ENCODE assay signal across 8 cellular contexts in the genomic region with DNA sequence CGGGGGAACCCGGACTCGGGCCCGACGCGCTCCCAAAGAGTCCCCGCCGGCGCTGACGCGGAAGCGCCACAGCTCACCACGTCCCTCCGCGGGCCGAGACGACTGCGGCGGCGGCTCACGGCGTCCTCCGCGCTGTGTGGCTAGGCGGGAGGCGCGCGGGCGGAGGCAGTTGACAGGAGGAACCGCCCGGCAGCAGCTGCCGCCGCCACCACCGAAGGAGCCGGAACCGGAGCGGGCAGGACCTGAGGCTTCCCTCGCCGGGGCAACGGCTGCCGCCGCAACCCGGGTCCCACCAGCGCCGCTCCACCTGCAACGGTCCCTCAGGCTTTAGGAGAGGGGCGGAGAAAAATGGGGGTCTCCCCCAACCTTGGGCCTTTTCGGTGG. TPM values are rescaled to one million over a fixed set of nuclear protein-coding genes. Genes with fewer than 3 reads are reported as not detected.
DNase-seq lines count a peak whose midpoint lies in the region; ATAC-seq and TF ChIP-seq lines count a peak whose summit lies in the region.

No MANE protein-coding gene starts in this region.

- H3K4me3 ChIP-seq in Jurkat, Clone E6-1 (ENCODE audit: low read length): peak overlapping the region; percentile 84
- H3K4me3 ChIP-seq in left lung: peak overlapping the region; percentile 96 to 98

- H3K36me3 ChIP-seq in left lung: peaks cover 0 to 21% of the 10 kb centered on the region in 2 donors

- H3K27ac Mint-ChIP-seq in activated B cell treated with CpG ODN at 0.5 μM for 24 hours (peak overlapping the region; percentile 98), chondrocyte (ENCODE audit: unreplicated experiment) (peak overlapping the region; percentile 95)

- POLR2A ChIA-PET in activated B cell treated with CpG ODN at 0.5 μM for 24 hours (lab: Charles Lee): interaction anchor here (0.8 to 3.0 kb wide), 23 partner anchors 9 to 952 kb away, joined by 3 to 33 read pairs (median 5); a partner anchor contains a TSS

- peak overlapping the region; percentile 92 to 99 for H3K27ac ChIP-seq in left lung

- H3K4me1 ChIP-seq in left lung: peaks cover 8 to 54% of the 10 kb centered on the region in 2 donors

- intact Hi-C loops in activated B cell treated with CpG ODN at 0.5 μM for 24 hours (cut with micrococcal nuclease): loop anchor here (1.0 to 5.0 kb wide), 6 partner anchors 22 to 951 kb away; a partner anchor contains a TSS
- intact Hi-C loops in left lung (cut with DNase I): no loop called here

- H3K9me3 Mint-ChIP-seq in activated B cell treated with CpG ODN at 0.5 μM for 24 hours (peaks cover 5% of the 10 kb centered on the region), chondrocyte (ENCODE audit: low read depth) (no peaks in the 10 kb centered on the region)

- peaks cover 62% of the 10 kb centered on the region for H3K4me1 Mint-ChIP-seq in activated B cell treated with CpG ODN at 0.5 μM for 24 hours
- H3K4me1 Mint-ChIP-seq in chondrocyte (ENCODE audit: low read depth): peaks cover 36% of the 10 kb centered on the region

- H3K36me3 Mint-ChIP-seq in activated B cell treated with CpG ODN at 0.5 μM for 24 hours (ENCODE audit: low read depth) (peaks cover 36% of the 10 kb centered on the region), chondrocyte (ENCODE audit: low read depth) (peaks cover 8% of the 10 kb centered on the region)

- no peaks in the 10 kb centered on the region for H3K27me3 ChIP-seq in left lung

- H3K9me3 ChIP-seq in left lung: no peaks in the 10 kb centered on the region

- TF ChIP-seq CTCF in activated B cell treated with CpG ODN at 0.5 μM for 24 hours (IDR thresholded peaks at IDR 0.05): no peak
- TF ChIP-seq CTCF in chondrocyte (IDR thresholded peaks at IDR 0.05): peak; percentile 13
- no peak for TF ChIP-seq CTCF in left lung (IDR thresholded peaks at IDR 0.05)

- H3K4me3 Mint-ChIP-seq in activated B cell treated with CpG ODN at 0.5 μM for 24 hours (peak overlapping the region; percentile 95), chondrocyte (ENCODE audit: unreplicated experiment) (peak overlapping the region; percentile 97)

- ATAC-seq in GM21360 (IDR thresholded peaks at IDR 0.05; ENCODE audit: unreplicated experiment) (peak; percentile 37), activated B cell treated with CpG ODN at 0.5 μM for 24 hours (ENCODE audit: low read depth) (peak; percentile 54), left lung (peak; percentile 72)

- CTCF ChIA-PET in activated B cell treated with CpG ODN at 0.5 μM for 24 hours (lab: Charles Lee): interaction anchor here (0.8 to 2.4 kb wide), 6 partner anchors 20 to 55 kb away, joined by 3 to 22 read pairs (median 4); no protein-coding TSS in a partner anchor

- H3K27me3 Mint-ChIP-seq in activated B cell treated with CpG ODN at 0.5 μM for 24 hours: no peaks in the 10 kb centered on the region
- peaks cover 2% of the 10 kb centered on the region for H3K27me3 Mint-ChIP-seq in chondrocyte (ENCODE audit: low read depth)

- DNase-seq in DMS53 treated with DMSO at 0.1 percent for 48 hours (lab: John Stamatoyannopoulos, UW; ENCODE audit: unreplicated experiment) (peak; percentile 59), activated B cell treated with CpG ODN at 0.5 μM for 24 hours (peak; percentile 68), chondrocyte (ENCODE audit: low spot score) (peak; percentile 87), left lung (peak; percentile 61 to 92), KG1 (lab: John Stamatoyannopoulos, UW) (no peak)
- DNase-seq in Jurkat, Clone E6-1 (ENCODE audit: low read depth, low spot score): peak; percentile 41
- peak; percentile 50 to 63 for DNase-seq in stimulated activated CD4-positive, alpha-beta T cell treated with anti-CD3 and anti-CD28 coated beads, Interleukin-2, amount 100 ng/mL, for 48 hours

RNA-seq across cellular contexts. Expression of a gene that starts 0.3 kb away (rescaled TPM):
- polyA plus RNA-seq in Jurkat, Clone E6-1 (2012; ENCODE audit: insufficient read depth, insufficient read length): 11.5 TPM
- total RNA-seq in activated B cell treated with CpG ODN at 0.5 μM for 24 hours: 40.5 and 53.5 TPM in 2 replicates
- total RNA-seq in chondrocyte: 27.3 to 33.6 TPM (median 30.5 TPM) in 3 replicates
- 10 to 100 TPM; 29.4 to 32.3 TPM for total RNA-seq in left lung
